ENCODE assay signal across 9 cellular contexts in genomic region chr17:83195330-83196087, GRCh38.
DNase-seq lines count a peak whose midpoint lies in the region; ATAC-seq and TF ChIP-seq lines count a peak whose summit lies in the region.
"Had no signal": no experiment of that assay in that cellular context is flagged by ENCODE, and none has a peak within 500 bp of the region (broad histone marks: within the 10 kb centered on the region; RNA-seq: fewer than 3 reads in every experiment).

No MANE protein-coding gene starts in this region.

- DNase-seq in GOT3 (lab: John Stamatoyannopoulos, UW) (peak; percentile 27), heart right ventricle (peak in 1 of 2 donors; percentile 65), SJCRH30 (no peak), MV-4-11 (lab: John Stamatoyannopoulos, UW) (no peak)
- peak; percentile 16 for DNase-seq in activated naive CD8-positive, alpha-beta T cell treated with anti-CD3 and anti-CD28 coated beads, Interleukin-2, amount 50 U/mL, for 24 hours
- DNase-seq in stimulated activated effector memory CD8-positive, alpha-beta T cell treated with anti-CD3 and anti-CD28 coated beads, Interleukin-12 subunit alpha, Interleukin-12 subunit beta, amount 100 ng/mL, for 72 hours (ENCODE audit: low spot score in 2 of 2) = no peak
- DNase-seq: stimulated activated CD4-positive, alpha-beta T cell treated with anti-CD3 and anti-CD28 coated beads, Interleukin-4, amount 100 ng/mL, for 1 hour had no signal

- H3K27ac Mint-ChIP-seq in activated naive CD8-positive, alpha-beta T cell treated with anti-CD3 and anti-CD28 coated beads, Interleukin-2, amount 50 U/mL, for 24 hours = no peak overlapping the region
- H3K27ac Mint-ChIP-seq in stimulated activated effector memory CD8-positive, alpha-beta T cell treated with anti-CD3 and anti-CD28 coated beads, Interleukin-12 subunit alpha, Interleukin-12 subunit beta, amount 100 ng/mL, for 72 hours = peak overlapping the region; percentile 88
- H3K27ac Mint-ChIP-seq: memory B cell had no signal

- ATAC-seq in activated naive CD8-positive, alpha-beta T cell treated with anti-CD3 and anti-CD28 coated beads, Interleukin-2, amount 50 U/mL, for 24 hours = no peak
- ATAC-seq in heart right ventricle = peak; percentile 37 to 80 (median 68)
- no peak for ATAC-seq in stimulated activated effector memory CD8-positive, alpha-beta T cell treated with anti-CD3 and anti-CD28 coated beads, Interleukin-12 subunit alpha, Interleukin-12 subunit beta, amount 100 ng/mL, for 72 hours
- no peak for ATAC-seq in HG03196 (IDR thresholded peaks at IDR 0.05; ENCODE audit: unreplicated experiment)

- H3K9me3 ChIP-seq in heart right ventricle (no peaks in the 10 kb centered on the region), SJCRH30 (replicated peaks) (no peaks in the 10 kb centered on the region; the same call in 1 of the 2 replicates)

- H3K4me3 Mint-ChIP-seq in activated naive CD8-positive, alpha-beta T cell treated with anti-CD3 and anti-CD28 coated beads, Interleukin-2, amount 50 U/mL, for 24 hours = no peak overlapping the region
- H3K4me3 Mint-ChIP-seq in stimulated activated effector memory CD8-positive, alpha-beta T cell treated with anti-CD3 and anti-CD28 coated beads, Interleukin-12 subunit alpha, Interleukin-12 subunit beta, amount 100 ng/mL, for 72 hours = peak overlapping the region; percentile 58
- H3K4me3 Mint-ChIP-seq: memory B cell had no signal

- H3K27me3 ChIP-seq in heart right ventricle (no peaks in the 10 kb centered on the region), SJCRH30 (no peaks in the 10 kb centered on the region; the same call in 1 of the 2 replicates)

- WGBS in heart right ventricle, 2 donors = 65 to 66% methylated on average over 21 of the region's 21 CpGs

- H3K4me1 ChIP-seq in heart right ventricle = peaks cover 18 to 72% (median 39%) of the 10 kb centered on the region in 9 donors
- H3K4me1 ChIP-seq in SJCRH30 = peaks cover 16% of the 10 kb centered on the region

- intact Hi-C loops in heart right ventricle (cut with DNase I) = no loop called here

- peaks cover 54% of the 10 kb centered on the region for H3K4me1 Mint-ChIP-seq in activated naive CD8-positive, alpha-beta T cell treated with anti-CD3 and anti-CD28 coated beads, Interleukin-2, amount 50 U/mL, for 24 hours
- peaks cover 57% of the 10 kb centered on the region for H3K4me1 Mint-ChIP-seq in stimulated activated effector memory CD8-positive, alpha-beta T cell treated with anti-CD3 and anti-CD28 coated beads, Interleukin-12 subunit alpha, Interleukin-12 subunit beta, amount 100 ng/mL, for 72 hours

- peak in 4 of 9 donors; percentile 4 to 27 (median 20) for TF ChIP-seq CTCF in heart right ventricle (IDR thresholded peaks at IDR 0.05)

- H3K4me3 ChIP-seq in heart right ventricle (no peak overlapping the region), SJCRH30 (no peak overlapping the region)

- H3K27ac ChIP-seq in heart right ventricle (peak overlapping the region in 7 of 10 donors; percentile 19 to 71 (median 56)), SJCRH30 (no peak overlapping the region)

- no peaks in the 10 kb centered on the region for H3K36me3 ChIP-seq in heart right ventricle
- H3K36me3 ChIP-seq in SJCRH30 = no peaks in the 10 kb centered on the region

- H3K36me3 Mint-ChIP-seq in activated naive CD8-positive, alpha-beta T cell treated with anti-CD3 and anti-CD28 coated beads, Interleukin-2, amount 50 U/mL, for 24 hours (ENCODE audit: low read depth) = no peaks in the 10 kb centered on the region
- peaks cover 17% of the 10 kb centered on the region for H3K36me3 Mint-ChIP-seq in stimulated activated effector memory CD8-positive, alpha-beta T cell treated with anti-CD3 and anti-CD28 coated beads, Interleukin-12 subunit alpha, Interleukin-12 subunit beta, amount 100 ng/mL, for 72 hours
- H3K36me3 Mint-ChIP-seq: memory B cell had no signal

- no peaks in the 10 kb centered on the region for H3K9me3 Mint-ChIP-seq in activated naive CD8-positive, alpha-beta T cell treated with anti-CD3 and anti-CD28 coated beads, Interleukin-2, amount 50 U/mL, for 24 hours
- H3K9me3 Mint-ChIP-seq in stimulated activated effector memory CD8-positive, alpha-beta T cell treated with anti-CD3 and anti-CD28 coated beads, Interleukin-12 subunit alpha, Interleukin-12 subunit beta, amount 100 ng/mL, for 72 hours = no peaks in the 10 kb centered on the region
- H3K9me3 Mint-ChIP-seq: memory B cell had no signal

- peaks cover 3% of the 10 kb centered on the region for H3K27me3 Mint-ChIP-seq in activated naive CD8-positive, alpha-beta T cell treated with anti-CD3 and anti-CD28 coated beads, Interleukin-2, amount 50 U/mL, for 24 hours
- H3K27me3 Mint-ChIP-seq: memory B cell had no signal

Comparison
In these comparisons a context has a peak if more than half of its experiments do, and no peak if none do; other contexts are left out.
1. DNase-seq: peak in GOT3 (single experiment) and activated naive CD8-positive, alpha-beta T cell treated with anti-CD3 and anti-CD28 coated beads, Interleukin-2, amount 50 U/mL, for 24 hours (single experiment); none in stimulated activated effector memory CD8-positive, alpha-beta T cell treated with anti-CD3 and anti-CD28 coated beads, Interleukin-12 subunit alpha, Interleukin-12 subunit beta, amount 100 ng/mL, for 72 hours (0 of 2), SJCRH30 (0 of 2) and MV-4-11 (single experiment).
2. ATAC-seq: peak in heart right ventricle (8 of 8); none in activated naive CD8-positive, alpha-beta T cell treated with anti-CD3 and anti-CD28 coated beads, Interleukin-2, amount 50 U/mL, for 24 hours (single experiment), stimulated activated effector memory CD8-positive, alpha-beta T cell treated with anti-CD3 and anti-CD28 coated beads, Interleukin-12 subunit alpha, Interleukin-12 subunit beta, amount 100 ng/mL, for 72 hours (single experiment) and HG03196 (single experiment).